ENCODE assay signal across 9 cellular contexts in genomic region chr1:15696956-15697521, GRCh38. TPM values are rescaled to one million over a fixed set of nuclear protein-coding genes. Genes with fewer than 3 reads are reported as not detected.
A peak's percentile ranks its signal among the peaks of the same experiment; 100 is the strongest.
DNase-seq lines count a peak whose midpoint lies in the region; ATAC-seq, FAIRE-seq and TF ChIP-seq lines count a peak whose summit lies in the region.
"Had no signal": no experiment of that assay in that cellular context is flagged by ENCODE, and none has a peak within 500 bp of the region (broad histone marks: within the 10 kb centered on the region; RNA-seq: fewer than 3 reads in every experiment).

No MANE protein-coding gene starts in this region.

- H3K4me2 ChIP-seq in HepG2 (ENCODE audit: low read depth, low read length): no peak overlapping the region

- H3K36me3 ChIP-seq in right lobe of liver (no peaks in the 10 kb centered on the region), HepG2 (replicated peaks in 1 of 2; ENCODE audit: control insufficient read depth in 1 of 2, insufficient read depth in 2 of 2, low read length in 2 of 2) (peaks cover 4 to 6% of the 10 kb centered on the region in 2 experiments; a peak in 4 of 5 replicates)

- intact Hi-C loops in right lobe of liver (cut with DNase I) (no loop called here), HepG2 (cut with micrococcal nuclease; ENCODE audit: unreplicated experiment) (no loop called here), activated B cell treated with CpG ODN at 0.5 μM for 24 hours (cut with micrococcal nuclease) (loop anchor here (1.0 to 5.0 kb wide), 7 partner anchors 15 to 172 kb away; partner anchors contain the start of genes CASP9, DDI2 and TMEM82)

- H3K27ac Mint-ChIP-seq in activated B cell treated with CpG ODN at 0.5 μM for 24 hours: peak overlapping the region; percentile 97

- no peak for FAIRE-seq in HepG2 (lab: Jason Lieb, UNC)

- POLR2A ChIA-PET in HepG2 (lab: Yijun Ruan, JAX): interaction anchor here (0.8 to 1.2 kb wide), 2 partner anchors 9 to 12 kb away, joined by 3 read pairs; no protein-coding TSS in a partner anchor
- POLR2A ChIA-PET in activated B cell treated with CpG ODN at 0.5 μM for 24 hours (lab: Charles Lee): interaction anchor here (0.5 to 5.6 kb wide), 23 partner anchors 9 to 817 kb away, joined by 3 to 80 read pairs (median 4); partner anchors contain the start of genes AGMAT, CPLANE2, DDI2 and DNAJC16

- DNase-seq in right lobe of liver: no peak
- no peak for DNase-seq in HepG2 (ENCODE audit: low spot score)
- DNase-seq in activated B cell treated with CpG ODN at 0.5 μM for 24 hours: peak; percentile 60
- peak; percentile 68 for DNase-seq in globus pallidus (ENCODE audit: low spot score)
- DNase-seq in stimulated activated CD4-positive, alpha-beta T cell treated with anti-CD3 and anti-CD28 coated beads, Interleukin-4, amount 100 ng/mL, for 24 hours: peak; percentile 26
- DNase-seq in DMS79 treated with DMSO at 0.1 percent for 48 hours (lab: John Stamatoyannopoulos, UW): no peak
- no peak for DNase-seq in NCI-H128 (lab: John Stamatoyannopoulos, UW; ENCODE audit: unreplicated experiment)

- peaks cover 4% of the 10 kb centered on the region for H3K79me2 ChIP-seq in HepG2 (ENCODE audit: insufficient read depth, low read length)

- WGBS in right lobe of liver (ENCODE audit: insufficient coverage, low coverage, low lambda C conversion rate, missing lambda C conversion rate): 50% methylated on average over 6 of the region's 10 CpGs
- 95% methylated on average over 10 of the region's 10 CpGs for WGBS in HepG2 (ENCODE audit: low lambda C conversion rate)

- TF ChIP-seq CTCF in right lobe of liver (IDR thresholded peaks at IDR 0.05) (no peak), HepG2 (CRISPR knock-in tag; IDR thresholded peaks at IDR 0.05) (no peak), activated B cell treated with CpG ODN at 0.5 μM for 24 hours (IDR thresholded peaks at IDR 0.05) (no peak)

- H3K36me3 Mint-ChIP-seq in activated B cell treated with CpG ODN at 0.5 μM for 24 hours (ENCODE audit: low read depth): peaks cover 27% of the 10 kb centered on the region

- no peak overlapping the region for H2AFZ ChIP-seq in HepG2 (ENCODE audit: low read length)

- no peaks in the 10 kb centered on the region for H4K20me1 ChIP-seq in HepG2 (ENCODE audit: insufficient read depth, low read length)

- no peaks in the 10 kb centered on the region for H3K9me3 Mint-ChIP-seq in activated B cell treated with CpG ODN at 0.5 μM for 24 hours

- peaks cover 75% of the 10 kb centered on the region for H3K4me1 Mint-ChIP-seq in activated B cell treated with CpG ODN at 0.5 μM for 24 hours

- no TSS peak for BruUV-seq in HepG2 (replicated peaks; lab: Mats Ljungman, UMichigan)

- no peak for TF ChIP-seq RAD21 in HepG2 (CRISPR knock-in tag; IDR thresholded peaks at IDR 0.05)

- in situ Hi-C loops in HepG2 (cut with HindIII; ENCODE audit: extremely low pct_ligation_motif_present, low pct_unique_long_range_greater_than_20kb): no loop called here

- H3K4me1 ChIP-seq in right lobe of liver (peaks cover 0 to 3% (median 1%) of the 10 kb centered on the region in 4 donors), HepG2 (ENCODE audit: insufficient read depth, low read length) (no peaks in the 10 kb centered on the region)

- no peak for TF ChIP-seq POLR2A in right lobe of liver (IDR thresholded peaks at IDR 0.05)
- TF ChIP-seq POLR2A in HepG2 (IDR thresholded peaks at IDR 0.05; ENCODE audit: insufficient read depth in 1 of 2, low read depth in 2 of 2, low read length in 2 of 2): no peak

- no peak overlapping the region for H3K9ac ChIP-seq in HepG2 (ENCODE audit: insufficient read depth, low read depth, low read length)

- no peaks in the 10 kb centered on the region for H3K9me3 ChIP-seq in right lobe of liver
- H3K9me3 ChIP-seq in HepG2 (ENCODE audit: low read length): no peaks in the 10 kb centered on the region

- ATAC-seq in right lobe of liver (peak; percentile 54 to 79 (median 62)), HepG2 (no peak), HG03135 (IDR thresholded peaks at IDR 0.05; ENCODE audit: unreplicated experiment) (peak; percentile 84), activated B cell treated with CpG ODN at 0.5 μM for 24 hours (ENCODE audit: low read depth) (peak; percentile 92)

- H3K4me3 ChIP-seq in right lobe of liver: no peak overlapping the region
- no peak overlapping the region for H3K4me3 ChIP-seq in HepG2 (replicated peaks in 1 of 3; ENCODE audit: insufficient read depth in 1 of 3, low read depth in 2 of 3, low read length in 3 of 3)

- TF ChIP-seq EP300 in HepG2 (IDR thresholded peaks at IDR 0.05; ENCODE audit: low read depth in 2 of 2, low read length in 2 of 2) (no peak), HepG2 (CRISPR knock-in tag; IDR thresholded peaks at IDR 0.05; ENCODE audit: borderline replicate concordance) (no peak)

- H3K27me3 ChIP-seq in right lobe of liver (no peaks in the 10 kb centered on the region), HepG2 (ENCODE audit: control insufficient read depth in 1 of 2, insufficient read depth in 2 of 2, low read length in 2 of 2) (no peaks in the 10 kb centered on the region)

- H3K27ac ChIP-seq in right lobe of liver: peak overlapping the region in 1 of 3 donors; percentile 24
- no peak overlapping the region for H3K27ac ChIP-seq in HepG2 (ENCODE audit: extremely low read length, insufficient read depth, low read length)

- CTCF ChIA-PET in HepG2 (lab: Yijun Ruan, JAX; ENCODE audit: low intra/inter-chr PET ratio, low total read pairs) (no interaction called here), activated B cell treated with CpG ODN at 0.5 μM for 24 hours (lab: Charles Lee) (interaction anchor here (1.2 to 1.8 kb wide), 4 partner anchors 12 to 125 kb away, joined by 3 to 7 read pairs (median 4); partner anchors contain the start of gene DDI2)

- H3K4me3 Mint-ChIP-seq in activated B cell treated with CpG ODN at 0.5 μM for 24 hours: peak overlapping the region; percentile 81

- no peaks in the 10 kb centered on the region for H3K27me3 Mint-ChIP-seq in activated B cell treated with CpG ODN at 0.5 μM for 24 hours

RNA-seq across cellular contexts. Expression of gene PLEKHM2, which starts 12.9 kb away (rescaled TPM):
- 10 to 100 TPM; 15.6 to 27.9 (median 20.2) TPM for total RNA-seq in right lobe of liver
- 16.0 and 16.5 TPM in 2 replicates for total RNA-seq in HepG2 (2016; rRNA removed; fragmentation: Illumina TruSeq; extraction: Trizol)
- 8.1 TPM in 2 replicates for total RNA-seq in HepG2 (2016; cell fraction: cytosol; rRNA removed; fragmentation: Illumina TruSeq; extraction: Trizol; ENCODE audit: low read depth)
- 13.6 and 18.8 TPM in 2 replicates for total RNA-seq in HepG2 (2016; cell fraction: insoluble cytoplasmic fraction; rRNA removed; fragmentation: Illumina TruSeq; extraction: Trizol)
- total RNA-seq in HepG2 (2016; cell fraction: membrane; rRNA removed; fragmentation: Illumina TruSeq; extraction: Trizol): 24.3 and 24.5 TPM in 2 replicates
- total RNA-seq in HepG2 (2016; cell fraction: nucleus; rRNA removed; fragmentation: Illumina TruSeq; extraction: Trizol): 11.3 and 15.4 TPM in 2 replicates
- 27.3 and 34.0 TPM in 2 replicates for polyA plus RNA-seq in HepG2 (2011; rRNA removed)
- polyA plus RNA-seq in HepG2 (2011; cell fraction: cytosol; rRNA removed): 18.9 and 29.3 TPM in 2 replicates
- 58.0 and 66.7 TPM in 2 replicates for polyA plus RNA-seq in HepG2 (2011; cell fraction: nucleus; rRNA removed)
- polyA plus RNA-seq in HepG2 (2012): 15.7 and 19.3 TPM in 2 replicates
- polyA plus RNA-seq in HepG2 (2016; cell fraction: cytosol; fragmentation: Illumina TruSeq; extraction: Trizol; ENCODE audit: low read depth): 8.8 and 9.4 TPM in 2 replicates
- polyA plus RNA-seq in HepG2 (2016; cell fraction: insoluble cytoplasmic fraction; fragmentation: Illumina TruSeq; extraction: Trizol; ENCODE audit: low read depth): 16.1 and 23.7 TPM in 2 replicates
- 20.7 and 24.2 TPM in 2 replicates for polyA plus RNA-seq in HepG2 (2016; cell fraction: membrane; fragmentation: Illumina TruSeq; extraction: Trizol; ENCODE audit: low read depth)
- 32.6 and 36.7 TPM in 2 replicates for polyA plus RNA-seq in HepG2 (2016; cell fraction: nucleus; fragmentation: Illumina TruSeq; extraction: Trizol; ENCODE audit: insufficient read depth, low read depth)
- 51.5 and 64.7 TPM in 2 replicates for polyA minus RNA-seq in HepG2 (2011; rRNA and poly(A)+ RNA removed; ENCODE audit: low replicate concordance)
- 18.3 and 18.9 TPM in 2 replicates for polyA minus RNA-seq in HepG2 (2011; cell fraction: cytosol; rRNA and poly(A)+ RNA removed)
- polyA minus RNA-seq in HepG2 (2011; cell fraction: nucleus; rRNA and poly(A)+ RNA removed): 8.8 and 9.9 TPM in 2 replicates
- 100 and 105 TPM in 2 replicates for total RNA-seq in activated B cell treated with CpG ODN at 0.5 μM for 24 hours

RNA-seq across cellular contexts. Expression of gene SLC25A34, which starts 39.0 kb away (rescaled TPM):
- total RNA-seq in right lobe of liver (10 to 100 TPM in 1 of 6 experiments, 1 to 10 TPM in 4, under 1 TPM in 1; 0.69 to 11.6 (median 3.2) TPM), HepG2 (2016; rRNA removed; fragmentation: Illumina TruSeq; extraction: Trizol) (0.13 TPM in 1 of 2 replicates, not detected in the other), activated B cell treated with CpG ODN at 0.5 μM for 24 hours (3.8 and 5.8 TPM in 2 replicates)
- not detected in 2 replicates for total RNA-seq in HepG2 (2016; cell fraction: cytosol; rRNA removed; fragmentation: Illumina TruSeq; extraction: Trizol; ENCODE audit: low read depth)
- total RNA-seq in HepG2 (2016; cell fraction: insoluble cytoplasmic fraction; rRNA removed; fragmentation: Illumina TruSeq; extraction: Trizol): 0.13 and 0.15 TPM in 2 replicates
- 0.09 TPM in 1 of 2 replicates, not detected in the other for total RNA-seq in HepG2 (2016; cell fraction: membrane; rRNA removed; fragmentation: Illumina TruSeq; extraction: Trizol)
- 0.41 TPM in 1 of 2 replicates, not detected in the other for total RNA-seq in HepG2 (2016; cell fraction: nucleus; rRNA removed; fragmentation: Illumina TruSeq; extraction: Trizol)
- polyA plus RNA-seq in HepG2 (2011; rRNA removed): 0.18 TPM in 2 replicates
- 0.12 and 0.16 TPM in 2 replicates for polyA plus RNA-seq in HepG2 (2011; cell fraction: cytosol; rRNA removed)
- polyA plus RNA-seq in HepG2 (2011; cell fraction: nucleus; rRNA removed): 0.33 and 0.35 TPM in 2 replicates
- polyA plus RNA-seq in HepG2 (2012): 0.07 TPM in 1 of 2 replicates, not detected in the other
- not detected in 2 replicates for polyA plus RNA-seq in HepG2 (2016; cell fraction: cytosol; fragmentation: Illumina TruSeq; extraction: Trizol; ENCODE audit: low read depth)
- polyA plus RNA-seq in HepG2 (2016; cell fraction: insoluble cytoplasmic fraction; fragmentation: Illumina TruSeq; extraction: Trizol; ENCODE audit: low read depth): 0.10 TPM in 1 of 2 replicates, not detected in the other
- 0.08 TPM in 1 of 2 replicates, not detected in the other for polyA plus RNA-seq in HepG2 (2016; cell fraction: membrane; fragmentation: Illumina TruSeq; extraction: Trizol; ENCODE audit: low read depth)
- 0.15 and 0.21 TPM in 2 replicates for polyA plus RNA-seq in HepG2 (2016; cell fraction: nucleus; fragmentation: Illumina TruSeq; extraction: Trizol; ENCODE audit: insufficient read depth, low read depth)
- 0.04 and 0.42 TPM in 2 replicates for polyA minus RNA-seq in HepG2 (2011; rRNA and poly(A)+ RNA removed; ENCODE audit: low replicate concordance)
- not detected in 2 replicates for polyA minus RNA-seq in HepG2 (2011; cell fraction: cytosol; rRNA and poly(A)+ RNA removed)
- 0.12 TPM in 1 of 2 replicates, not detected in the other for polyA minus RNA-seq in HepG2 (2011; cell fraction: nucleus; rRNA and poly(A)+ RNA removed)

RNA-seq across cellular contexts. Expression of gene TMEM82, which starts 45.3 kb away (rescaled TPM):
- total RNA-seq in right lobe of liver (10 to 100 TPM; 15.8 to 33.5 (median 19.1) TPM), HepG2 (2016; rRNA removed; fragmentation: Illumina TruSeq; extraction: Trizol) (0.29 and 0.97 TPM in 2 replicates), activated B cell treated with CpG ODN at 0.5 μM for 24 hours (not detected in 2 replicates)
- total RNA-seq in HepG2 (2016; cell fraction: cytosol; rRNA removed; fragmentation: Illumina TruSeq; extraction: Trizol; ENCODE audit: low read depth): 0.71 and 0.79 TPM in 2 replicates
- total RNA-seq in HepG2 (2016; cell fraction: insoluble cytoplasmic fraction; rRNA removed; fragmentation: Illumina TruSeq; extraction: Trizol): 0.43 and 0.58 TPM in 2 replicates
- total RNA-seq in HepG2 (2016; cell fraction: membrane; rRNA removed; fragmentation: Illumina TruSeq; extraction: Trizol): 0.43 and 0.45 TPM in 2 replicates
- total RNA-seq in HepG2 (2016; cell fraction: nucleus; rRNA removed; fragmentation: Illumina TruSeq; extraction: Trizol): 0.41 and 0.75 TPM in 2 replicates
- 0.24 and 0.40 TPM in 2 replicates for polyA plus RNA-seq in HepG2 (2011; rRNA removed)
- polyA plus RNA-seq in HepG2 (2011; cell fraction: cytosol; rRNA removed): 0.28 and 0.51 TPM in 2 replicates
- polyA plus RNA-seq in HepG2 (2011; cell fraction: nucleus; rRNA removed): 0.58 and 0.85 TPM in 2 replicates
- 0.32 and 0.44 TPM in 2 replicates for polyA plus RNA-seq in HepG2 (2012)
- polyA plus RNA-seq in HepG2 (2016; cell fraction: cytosol; fragmentation: Illumina TruSeq; extraction: Trizol; ENCODE audit: low read depth): 0.60 and 0.79 TPM in 2 replicates
- polyA plus RNA-seq in HepG2 (2016; cell fraction: insoluble cytoplasmic fraction; fragmentation: Illumina TruSeq; extraction: Trizol; ENCODE audit: low read depth): 0.37 and 0.50 TPM in 2 replicates
- 0.64 and 0.87 TPM in 2 replicates for polyA plus RNA-seq in HepG2 (2016; cell fraction: membrane; fragmentation: Illumina TruSeq; extraction: Trizol; ENCODE audit: low read depth)
- polyA plus RNA-seq in HepG2 (2016; cell fraction: nucleus; fragmentation: Illumina TruSeq; extraction: Trizol; ENCODE audit: insufficient read depth, low read depth): 1.1 and 1.5 TPM in 2 replicates
- 0.92 TPM in 1 of 2 replicates, not detected in the other for polyA minus RNA-seq in HepG2 (2011; rRNA and poly(A)+ RNA removed; ENCODE audit: low replicate concordance)
- polyA minus RNA-seq in HepG2 (2011; cell fraction: cytosol; rRNA and poly(A)+ RNA removed): 0.44 and 0.59 TPM in 2 replicates
- 0.62 TPM in 1 of 2 replicates, not detected in the other for polyA minus RNA-seq in HepG2 (2011; cell fraction: nucleus; rRNA and poly(A)+ RNA removed)
- total RNA-seq: activated CD8-positive, alpha-beta memory T cell treated with anti-CD3 and anti-CD28 coated beads for 36 hours had no signal

Comparison
In these comparisons a context has a peak if more than half of its experiments do, and no peak if none do; other contexts are left out.
1. RNA of gene TMEM82, which starts 45.3 kb away (total RNA-seq): 15.8 to 33.5 TPM in right lobe of liver; 0.29 to 0.97 TPM in HepG2 and not detected in activated B cell treated with CpG ODN at 0.5 μM for 24 hours; every median in the first group is over 4 times any median in the second.
2. DNase-seq: peak in activated B cell treated with CpG ODN at 0.5 μM for 24 hours (single experiment), globus pallidus (single experiment) and stimulated activated CD4-positive, alpha-beta T cell treated with anti-CD3 and anti-CD28 coated beads, Interleukin-4, amount 100 ng/mL, for 24 hours (single experiment); none in right lobe of liver (0 of 3), HepG2 (single experiment), DMS79 treated with DMSO at 0.1 percent for 48 hours (single experiment) and NCI-H128 (single experiment).